In genomic region chr5:124056326-124057160, GRCh38 we compare ENCODE assay signal across 11 cellular contexts.
DNase-seq lines count a peak whose midpoint lies in the region; ATAC-seq and TF ChIP-seq lines count a peak whose summit lies in the region.
"Had no signal": no experiment of that assay in that cellular context is flagged by ENCODE, and none has a peak within 500 bp of the region (broad histone marks: within the 10 kb centered on the region; RNA-seq: fewer than 3 reads in every experiment).

No MANE protein-coding gene starts in this region.

- no peaks in the 10 kb centered on the region for H3K27me3 Mint-ChIP-seq in brain
- H3K27me3 Mint-ChIP-seq in activated CD4-positive, alpha-beta T cell treated with anti-CD3 and anti-CD28 coated beads for 36 hours = no peaks in the 10 kb centered on the region
- H3K27me3 Mint-ChIP-seq in natural killer cell treated with Interleukin-12 subunit alpha and Interleukin-12 subunit beta and Interleukin-15 and Interleukin-18, amount 100 ng/mL, for 72 hours = peaks cover 0 to 2% of the 10 kb centered on the region in 2 donors
- H3K27me3 Mint-ChIP-seq: CD4-positive, alpha-beta T cell had no signal

- no peak overlapping the region for H2AFZ ChIP-seq in osteoblast (ENCODE audit: low read length)

- peaks cover 79% of the 10 kb centered on the region for H3K4me1 Mint-ChIP-seq in brain
- H3K4me1 Mint-ChIP-seq in activated CD4-positive, alpha-beta T cell treated with anti-CD3 and anti-CD28 coated beads for 36 hours = peaks cover 2% of the 10 kb centered on the region
- peaks cover 0 to 2% of the 10 kb centered on the region in 2 donors for H3K4me1 Mint-ChIP-seq in natural killer cell treated with Interleukin-12 subunit alpha and Interleukin-12 subunit beta and Interleukin-15 and Interleukin-18, amount 100 ng/mL, for 72 hours (ENCODE audit: low read depth in 2 of 2)

- H3K4me3 ChIP-seq in osteoblast (ENCODE audit: insufficient read depth, low read length) = no peak overlapping the region

- H3K79me2 ChIP-seq in osteoblast (ENCODE audit: insufficient read depth, low read length) = no peaks in the 10 kb centered on the region

- H4K20me1 ChIP-seq in osteoblast (ENCODE audit: insufficient read depth, low read length) = no peaks in the 10 kb centered on the region

- peak overlapping the region in 4 of 5 experiments; percentile 78 to 91 (median 84) for H3K27ac Mint-ChIP-seq in brain
- no peak overlapping the region for H3K27ac Mint-ChIP-seq in activated CD4-positive, alpha-beta T cell treated with anti-CD3 and anti-CD28 coated beads for 36 hours
- H3K27ac Mint-ChIP-seq in natural killer cell treated with Interleukin-12 subunit alpha and Interleukin-12 subunit beta and Interleukin-15 and Interleukin-18, amount 100 ng/mL, for 72 hours = no peak overlapping the region
- H3K27ac Mint-ChIP-seq: activated naive CD4-positive, alpha-beta T cell treated with anti-CD3 and anti-CD28 coated beads for 36 hours; CD4-positive, alpha-beta T cell had no signal

- H3K4me2 ChIP-seq in osteoblast (ENCODE audit: insufficient read depth, low read length) = no peak overlapping the region

- TF ChIP-seq CTCF in brain (conservative IDR thresholded peaks at IDR 0.05) (no peak), osteoblast (IDR thresholded peaks at IDR 0.05; ENCODE audit: extremely low read depth, low read depth, low read length) (no peak)

- H3K9me3 Mint-ChIP-seq in brain = peaks cover 0 to 16% (median 0%) of the 10 kb centered on the region in 5 experiments
- no peaks in the 10 kb centered on the region for H3K9me3 Mint-ChIP-seq in activated CD4-positive, alpha-beta T cell treated with anti-CD3 and anti-CD28 coated beads for 36 hours (ENCODE audit: low read depth)
- H3K9me3 Mint-ChIP-seq in natural killer cell treated with Interleukin-12 subunit alpha and Interleukin-12 subunit beta and Interleukin-15 and Interleukin-18, amount 100 ng/mL, for 72 hours = peaks cover 3% of the 10 kb centered on the region
- H3K9me3 Mint-ChIP-seq: CD4-positive, alpha-beta T cell had no signal

- H3K36me3 Mint-ChIP-seq in brain = no peaks in the 10 kb centered on the region
- no peaks in the 10 kb centered on the region for H3K36me3 Mint-ChIP-seq in activated CD4-positive, alpha-beta T cell treated with anti-CD3 and anti-CD28 coated beads for 36 hours (ENCODE audit: low read depth)
- H3K36me3 Mint-ChIP-seq in natural killer cell treated with Interleukin-12 subunit alpha and Interleukin-12 subunit beta and Interleukin-15 and Interleukin-18, amount 100 ng/mL, for 72 hours = no peaks in the 10 kb centered on the region

- H3K27ac ChIP-seq in osteoblast (ENCODE audit: low read depth, low read length) = no peak overlapping the region

- POLR2A ChIA-PET in activated CD4-positive, alpha-beta T cell treated with anti-CD3 and anti-CD28 coated beads for 36 hours (lab: Charles Lee) = no interaction called here

- H3K4me3 Mint-ChIP-seq in brain = peak overlapping the region in 3 of 5 experiments; percentile 50 to 70 (median 70)
- no peak overlapping the region for H3K4me3 Mint-ChIP-seq in activated CD4-positive, alpha-beta T cell treated with anti-CD3 and anti-CD28 coated beads for 36 hours
- H3K4me3 Mint-ChIP-seq in natural killer cell treated with Interleukin-12 subunit alpha and Interleukin-12 subunit beta and Interleukin-15 and Interleukin-18, amount 100 ng/mL, for 72 hours = no peak overlapping the region
- H3K4me3 Mint-ChIP-seq: activated naive CD4-positive, alpha-beta T cell treated with anti-CD3 and anti-CD28 coated beads for 36 hours; CD4-positive, alpha-beta T cell had no signal

- H3K4me1 ChIP-seq in osteoblast (ENCODE audit: insufficient read depth, low read length) = no peaks in the 10 kb centered on the region

- no peaks in the 10 kb centered on the region for H3K27me3 ChIP-seq in osteoblast (ENCODE audit: insufficient read depth, low read length)

- CTCF ChIA-PET in activated CD4-positive, alpha-beta T cell treated with anti-CD3 and anti-CD28 coated beads for 36 hours (lab: Charles Lee) = no interaction called here

- H3K9me3 ChIP-seq in osteoblast (ENCODE audit: low read depth, low read length) = no peaks in the 10 kb centered on the region

- intact Hi-C loops in activated CD4-positive, alpha-beta T cell treated with anti-CD3 and anti-CD28 coated beads for 36 hours (cut with DNase I, micrococcal nuclease) = no loop called here

- ATAC-seq in GM19468 (IDR thresholded peaks at IDR 0.05; ENCODE audit: extremely low read depth, unreplicated experiment) (peak; percentile 53), HG03159 (IDR thresholded peaks at IDR 0.05; ENCODE audit: unreplicated experiment) (peak; percentile 70)
- no peak for ATAC-seq in activated CD4-positive, alpha-beta T cell treated with anti-CD3 and anti-CD28 coated beads for 36 hours
- ATAC-seq in natural killer cell treated with Interleukin-12 subunit alpha and Interleukin-12 subunit beta and Interleukin-15 and Interleukin-18, amount 100 ng/mL, for 72 hours = no peak

- no peaks in the 10 kb centered on the region for H3K36me3 ChIP-seq in osteoblast (ENCODE audit: insufficient read depth, low read length)

- DNase-seq in DMS79 treated with DMSO at 0.1 percent for 48 hours (lab: John Stamatoyannopoulos, UW) = peak; percentile 87
- no peak for DNase-seq in activated CD4-positive, alpha-beta T cell treated with anti-CD3 and anti-CD28 coated beads for 36 hours
- DNase-seq in osteoblast (ENCODE audit: insufficient read length, low spot score, missing footprints) = no peak
- DNase-seq in AG08395 (ENCODE audit: low spot score) = no peak
- no peak for DNase-seq in natural killer cell treated with Interleukin-12 subunit alpha and Interleukin-12 subunit beta and Interleukin-15 and Interleukin-18, amount 100 ng/mL, for 72 hours (ENCODE audit: low spot score)
- DNase-seq: activated naive CD4-positive, alpha-beta T cell treated with anti-CD3 and anti-CD28 coated beads for 36 hours; CD4-positive, alpha-beta T cell; retina had no signal

Comparison
In these comparisons a context has a peak if more than half of its experiments do, and no peak if none do; other contexts are left out.
1. ATAC-seq: peak in GM19468 (single experiment) and HG03159 (single experiment); none in activated CD4-positive, alpha-beta T cell treated with anti-CD3 and anti-CD28 coated beads for 36 hours (single experiment) and natural killer cell treated with Interleukin-12 subunit alpha and Interleukin-12 subunit beta and Interleukin-15 and Interleukin-18, amount 100 ng/mL, for 72 hours (0 of 2).
2. H3K27ac Mint-ChIP-seq: peak in brain (4 of 5); none in activated CD4-positive, alpha-beta T cell treated with anti-CD3 and anti-CD28 coated beads for 36 hours (single experiment) and natural killer cell treated with Interleukin-12 subunit alpha and Interleukin-12 subunit beta and Interleukin-15 and Interleukin-18, amount 100 ng/mL, for 72 hours (0 of 2).
3. H3K4me3 Mint-ChIP-seq: peak in brain (3 of 5); none in activated CD4-positive, alpha-beta T cell treated with anti-CD3 and anti-CD28 coated beads for 36 hours (single experiment) and natural killer cell treated with Interleukin-12 subunit alpha and Interleukin-12 subunit beta and Interleukin-15 and Interleukin-18, amount 100 ng/mL, for 72 hours (single experiment).